1 cellular context compared by ENCODE assay signal in genomic region chr7:152663101-152663740, GRCh38.
TF ChIP-seq lines count a peak whose summit lies in the region.

No MANE protein-coding gene starts in this region.

TF ChIP-seq in HepG2, 621 proteins besides CTCF, POLR2A, EP300 and RAD21 (continued from another document):
- TF ChIP-seq ZBTB4 (CRISPR knock-in tag; IDR thresholded peaks at IDR 0.05; ENCODE audit: borderline replicate concordance) (no peak), HDAC1 (CRISPR knock-in tag; IDR thresholded peaks at IDR 0.05) (no peak), LRRFIP1 (CRISPR knock-in tag; conservative IDR thresholded peaks at IDR 0.05) (no peak), ZSCAN21 (CRISPR knock-in tag; IDR thresholded peaks at IDR 0.05; ENCODE audit: borderline replicate concordance) (no peak), HOXA3 (CRISPR knock-in tag; IDR thresholded peaks at IDR 0.05) (no peak)
